ENCODE assay signal across 8 cellular contexts in the genomic region with DNA sequence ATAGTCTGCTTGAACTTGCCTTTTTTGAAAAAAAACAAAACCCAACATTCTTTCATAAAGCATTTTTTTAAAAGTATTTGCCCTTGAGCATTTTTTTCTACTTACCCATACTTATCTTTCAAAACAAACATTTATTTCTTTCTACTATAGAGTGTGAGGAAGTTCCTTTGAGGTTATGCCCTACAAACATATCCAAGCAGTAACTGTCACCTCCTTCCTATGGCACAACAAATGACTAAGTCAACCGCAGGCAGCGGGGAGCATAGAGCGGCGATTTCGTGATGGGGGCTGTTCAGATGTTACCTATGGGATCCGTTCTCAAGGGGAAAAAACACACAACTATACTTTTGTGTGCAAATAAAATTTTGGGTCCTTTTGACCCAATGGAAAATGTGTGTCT. TPM values are rescaled to one million over a fixed set of nuclear protein-coding genes. Genes with fewer than 3 reads are reported as not detected.
DNase-seq lines count a peak whose midpoint lies in the region; ATAC-seq, FAIRE-seq and TF ChIP-seq lines count a peak whose summit lies in the region.

No MANE protein-coding gene starts in this region.

- TF ChIP-seq POLR2A in H54 (IDR thresholded peaks at IDR 0.05; ENCODE audit: low read depth, low read length) = no peak

- DNase-seq in RPMI7951 (ENCODE audit: low read depth) = peak; percentile 74
- DNase-seq in astrocyte of the hippocampus (ENCODE audit: low read depth, low spot score) = peak; percentile 62
- DNase-seq in stimulated activated CD4-positive, alpha-beta T cell treated with anti-CD3 and anti-CD28 coated beads, Interleukin-4, amount 100 ng/mL, for 24 hours = peak; percentile 39
- DNase-seq in caudate nucleus (lab: John Stamatoyannopoulos, UW) = no peak
- DNase-seq in midbrain (lab: John Stamatoyannopoulos, UW) = no peak
- DNase-seq in H54 (ENCODE audit: insufficient read length, low spot score) = no peak

- FAIRE-seq in H54 (lab: Jason Lieb, UNC) = no peak

- H3K27ac ChIP-seq in caudate nucleus (ENCODE audit: low read depth, low read length) = no peak overlapping the region

- ATAC-seq in GM19463 (IDR thresholded peaks at IDR 0.05; ENCODE audit: unreplicated experiment) = peak; percentile 34
- no peak for ATAC-seq in GM21390 (IDR thresholded peaks at IDR 0.05; ENCODE audit: unreplicated experiment)

RNA-seq across cellular contexts. Expression of a gene that starts 19.4 kb away (rescaled TPM):
- 14.6 and 14.8 TPM in 2 replicates for total RNA-seq in RPMI7951 (2014; rRNA removed; shearing (Covaris generic))

Comparison
In these comparisons a context has a peak if more than half of its experiments do, and no peak if none do; other contexts are left out.
1. DNase-seq: peak in RPMI7951 (single experiment), astrocyte of the hippocampus (single experiment) and stimulated activated CD4-positive, alpha-beta T cell treated with anti-CD3 and anti-CD28 coated beads, Interleukin-4, amount 100 ng/mL, for 24 hours (single experiment); none in caudate nucleus (0 of 61), midbrain (single experiment) and H54 (single experiment).